ENCODE assay signal across 10 cellular contexts in the genomic region with DNA sequence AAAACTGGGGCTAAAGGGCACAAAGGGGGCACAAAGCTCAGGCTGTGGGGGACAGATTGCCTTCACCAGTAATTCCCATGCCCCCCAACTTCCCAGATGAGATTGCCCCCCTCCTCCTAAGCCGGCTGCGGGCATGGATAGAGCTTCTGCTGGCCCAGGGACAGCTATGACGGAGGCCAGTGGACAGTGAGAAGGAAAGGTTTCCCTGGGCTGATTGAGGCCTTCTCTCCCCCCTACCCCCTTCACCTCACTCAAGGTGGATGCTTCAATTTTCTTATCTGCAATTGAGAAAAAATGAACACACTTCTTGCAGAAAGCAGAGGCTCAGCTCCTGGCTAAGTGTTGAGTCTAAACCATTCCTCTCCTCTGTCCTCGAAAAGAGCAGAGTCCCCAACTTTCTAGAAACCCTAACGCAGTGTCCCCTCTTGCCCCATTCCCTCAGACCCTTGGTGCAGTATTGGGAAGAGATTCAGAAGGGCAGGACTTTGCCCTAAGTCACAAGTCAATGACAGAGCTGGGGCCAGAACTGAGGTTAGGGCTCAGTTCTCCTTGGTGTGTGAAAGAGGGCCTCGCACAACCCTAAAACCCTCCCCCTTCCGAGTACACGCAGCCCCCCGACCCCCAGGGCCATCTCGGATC. TPM values are rescaled to one million over a fixed set of nuclear protein-coding genes. Genes with fewer than 3 reads are reported as not detected.
DNase-seq lines count a peak whose midpoint lies in the region; ATAC-seq and TF ChIP-seq lines count a peak whose summit lies in the region.
"Had no signal": no experiment of that assay in that cellular context is flagged by ENCODE, and none has a peak within 500 bp of the region (broad histone marks: within the 10 kb centered on the region; RNA-seq: fewer than 3 reads in every experiment).

No MANE protein-coding gene starts in this region.

- peak overlapping the region; percentile 96 for H3K27ac ChIP-seq in mammary epithelial cell (ENCODE audit: insufficient read depth, low read depth, low read length)
- H3K27ac ChIP-seq in right lobe of liver: peak overlapping the region; percentile 91 to 99 (median 97)
- H3K27ac ChIP-seq in tibial nerve: peak overlapping the region; percentile 90 to 98 (median 94)

- H3K4me3 Mint-ChIP-seq in activated CD4-positive, alpha-beta T cell treated with anti-CD3 and anti-CD28 coated beads, Interleukin-2, amount 10 ng/mL, durations not matched to agents 7 days and 5 days: peak overlapping the region; percentile 72

- H3K79me2 ChIP-seq in mammary epithelial cell (ENCODE audit: insufficient read depth, low read length): peaks cover 58% of the 10 kb centered on the region

- POLR2A ChIA-PET in activated CD4-positive, alpha-beta T cell treated with anti-CD3 and anti-CD28 coated beads, Interleukin-2, amount 10 ng/mL, durations not matched to agents 7 days and 5 days (lab: Charles Lee): no interaction called here

- no peaks in the 10 kb centered on the region for H3K27me3 Mint-ChIP-seq in activated CD4-positive, alpha-beta T cell treated with anti-CD3 and anti-CD28 coated beads, Interleukin-2, amount 10 ng/mL, durations not matched to agents 7 days and 5 days

- H3K36me3 ChIP-seq in mammary epithelial cell (ENCODE audit: insufficient read depth, low read length): peaks cover 5% of the 10 kb centered on the region
- no peaks in the 10 kb centered on the region for H3K36me3 ChIP-seq in right lobe of liver
- H3K36me3 ChIP-seq in tibial nerve: no peaks in the 10 kb centered on the region

- peak overlapping the region; percentile 93 for H3K4me2 ChIP-seq in mammary epithelial cell (ENCODE audit: insufficient read depth, low read depth, low read length)

- H3K27me3 ChIP-seq in mammary epithelial cell (ENCODE audit: insufficient read depth, low read length): no peaks in the 10 kb centered on the region
- no peaks in the 10 kb centered on the region for H3K27me3 ChIP-seq in right lobe of liver
- H3K27me3 ChIP-seq in tibial nerve: no peaks in the 10 kb centered on the region

- BruUV-seq in mammary epithelial cell (replicated peaks; lab: Mats Ljungman, UMichigan): no TSS peak

- intact Hi-C loops in mammary epithelial cell (cut with micrococcal nuclease): loop anchor here (1.0 kb wide), 2 partner anchors 11 kb away; no protein-coding TSS in a partner anchor
- intact Hi-C loops in right lobe of liver (cut with DNase I): no loop called here

- in situ Hi-C loops in mammary epithelial cell (cut with MboI; ENCODE audit: low sequenced_read_pairs in 2 of 2): no loop called here

- peak in 3 of 4 donors; percentile 8 to 22 (median 17) for ATAC-seq in right lobe of liver
- ATAC-seq in HG03196 (IDR thresholded peaks at IDR 0.05; ENCODE audit: unreplicated experiment): no peak
- ATAC-seq in GM19023 (IDR thresholded peaks at IDR 0.05; ENCODE audit: unreplicated experiment): no peak

- H3K9me3 Mint-ChIP-seq in activated CD4-positive, alpha-beta T cell treated with anti-CD3 and anti-CD28 coated beads, Interleukin-2, amount 10 ng/mL, durations not matched to agents 7 days and 5 days: no peaks in the 10 kb centered on the region

- CTCF ChIA-PET in activated CD4-positive, alpha-beta T cell treated with anti-CD3 and anti-CD28 coated beads, Interleukin-2, amount 10 ng/mL, durations not matched to agents 7 days and 5 days (lab: Charles Lee): interaction anchor here (0.8 to 4.6 kb wide), 9 partner anchors 10 to 89 kb away, joined by 3 to 19 read pairs (median 5); partner anchors contain the start of gene SYS1
- CTCF ChIA-PET in mammary epithelial cell (lab: Charles Lee; ENCODE audit: low non-redundant PET): no interaction called here

- WGBS in mammary epithelial cell (ENCODE audit: low coverage, missing lambda C conversion rate): 0% methylated on average over 4 of the region's 10 CpGs
- WGBS in right lobe of liver (ENCODE audit: insufficient coverage, low coverage, low lambda C conversion rate, missing lambda C conversion rate): 5% methylated on average over 5 of the region's 10 CpGs
- WGBS in tibial nerve, 2 donors: 19 to 32% methylated on average over 6 of the region's 10 CpGs

- H4K20me1 ChIP-seq in mammary epithelial cell (ENCODE audit: insufficient read depth, low read length): no peaks in the 10 kb centered on the region

- peaks cover 41% of the 10 kb centered on the region for H3K4me1 ChIP-seq in mammary epithelial cell (ENCODE audit: insufficient read depth, low read length)
- H3K4me1 ChIP-seq in right lobe of liver: peaks cover 0 to 16% (median 0%) of the 10 kb centered on the region in 4 donors
- H3K4me1 ChIP-seq in tibial nerve: peaks cover 0 to 61% (median 45%) of the 10 kb centered on the region in 4 donors

- no peaks in the 10 kb centered on the region for H3K9me3 ChIP-seq in mammary epithelial cell (replicated peaks; ENCODE audit: insufficient read depth, low read length)
- no peaks in the 10 kb centered on the region for H3K9me3 ChIP-seq in right lobe of liver
- no peaks in the 10 kb centered on the region for H3K9me3 ChIP-seq in tibial nerve

- TF ChIP-seq POLR2A in right lobe of liver (IDR thresholded peaks at IDR 0.05): no peak
- no peak for TF ChIP-seq POLR2A in tibial nerve (IDR thresholded peaks at IDR 0.05)

- H3K9ac ChIP-seq in mammary epithelial cell (ENCODE audit: insufficient read depth, low read length): peak overlapping the region; percentile 99

- dilution Hi-C loops in mammary epithelial cell (cut with HindIII; ENCODE audit: low sequenced_read_pairs): no loop called here

- TF ChIP-seq EP300 in tibial nerve (IDR thresholded peaks at IDR 0.05): no peak

- H3K4me3 ChIP-seq in mammary epithelial cell (replicated peaks in 1 of 3; ENCODE audit: insufficient read depth in 1 of 3, low read depth in 2 of 3, low read length in 3 of 3) (peak overlapping the region; percentile 75 to 87 (median 82)), right lobe of liver (peak overlapping the region; percentile 78 to 90 (median 84)), tibial nerve (peak overlapping the region; percentile 58 to 79 (median 70))

- H3K36me3 Mint-ChIP-seq in activated CD4-positive, alpha-beta T cell treated with anti-CD3 and anti-CD28 coated beads, Interleukin-2, amount 10 ng/mL, durations not matched to agents 7 days and 5 days (ENCODE audit: low read depth): no peaks in the 10 kb centered on the region

- peaks cover 27% of the 10 kb centered on the region for H3K4me1 Mint-ChIP-seq in activated CD4-positive, alpha-beta T cell treated with anti-CD3 and anti-CD28 coated beads, Interleukin-2, amount 10 ng/mL, durations not matched to agents 7 days and 5 days

- H3K27ac Mint-ChIP-seq in activated CD4-positive, alpha-beta T cell treated with anti-CD3 and anti-CD28 coated beads, Interleukin-2, amount 10 ng/mL, durations not matched to agents 7 days and 5 days: peak overlapping the region; percentile 76

- no peak overlapping the region for H2AFZ ChIP-seq in mammary epithelial cell (ENCODE audit: low read depth, low read length)

- TF ChIP-seq CTCF in mammary epithelial cell (conservative IDR thresholded peaks at IDR 0.05 in 1 of 2, IDR thresholded peaks at IDR 0.05 in 1 of 2; ENCODE audit: extremely low read depth in 1 of 2, insufficient read depth in 1 of 2, low read depth in 1 of 2, low read length in 2 of 2): no peak
- TF ChIP-seq CTCF in right lobe of liver (IDR thresholded peaks at IDR 0.05): no peak
- TF ChIP-seq CTCF in tibial nerve (IDR thresholded peaks at IDR 0.05): no peak

- no peak for DNase-seq in activated CD4-positive, alpha-beta T cell treated with anti-CD3 and anti-CD28 coated beads, Interleukin-2, amount 10 ng/mL, durations not matched to agents 7 days and 5 days
- no peak for DNase-seq in activated CD4-positive, alpha-beta T cell treated with anti-CD3 and anti-CD28 coated beads for 4 hours
- DNase-seq in mammary epithelial cell (no peak), right lobe of liver (no peak), tibial nerve (ENCODE audit: low spot score in 2 of 2) (no peak), HPDE6-E6E7 (ENCODE audit: extremely low spot score) (no peak)

RNA-seq across cellular contexts. Expression of gene SDC4, which starts 0.8 kb away (rescaled TPM):
- 1 to 10 TPM; 7.5 to 8.1 TPM for total RNA-seq in activated CD4-positive, alpha-beta T cell treated with anti-CD3 and anti-CD28 coated beads, Interleukin-2, amount 10 ng/mL, durations not matched to agents 7 days and 5 days
- total RNA-seq in mammary epithelial cell: 100 to 1,000 TPM; 276 to 550 TPM
- 135 TPM for polyA plus RNA-seq in mammary epithelial cell
- 326 TPM for polyA minus RNA-seq in mammary epithelial cell
- total RNA-seq in right lobe of liver: 100 to 1,000 TPM in 4 of 6 experiments, 10 to 100 TPM in 2; 84.3 to 373 (median 116) TPM
- 10 to 100 TPM; 41.2 to 72.5 (median 63.4) TPM for total RNA-seq in tibial nerve

RNA-seq across cellular contexts. Expression of gene SYS1, which starts 15.5 kb away (rescaled TPM):
- 10 to 100 TPM; 23.9 to 25.6 TPM for total RNA-seq in activated CD4-positive, alpha-beta T cell treated with anti-CD3 and anti-CD28 coated beads, Interleukin-2, amount 10 ng/mL, durations not matched to agents 7 days and 5 days
- total RNA-seq in mammary epithelial cell (10 to 100 TPM; 20.9 to 25.0 TPM), right lobe of liver (10 to 100 TPM; 16.6 to 26.2 (median 20.8) TPM), tibial nerve (10 to 100 TPM; 19.2 to 35.6 (median 25.2) TPM)
- polyA plus RNA-seq in mammary epithelial cell: 35.1 TPM
- 40.9 TPM for polyA minus RNA-seq in mammary epithelial cell

RNA-seq across cellular contexts. Expression of gene TP53TG5, which starts 30.7 kb away (rescaled TPM):
- total RNA-seq in activated CD4-positive, alpha-beta T cell treated with anti-CD3 and anti-CD28 coated beads, Interleukin-2, amount 10 ng/mL, durations not matched to agents 7 days and 5 days: not detected
- not detected for total RNA-seq in mammary epithelial cell
- not detected for polyA plus RNA-seq in mammary epithelial cell
- not detected for polyA minus RNA-seq in mammary epithelial cell
- not detected for total RNA-seq in right lobe of liver
- total RNA-seq in tibial nerve: not detected
- total RNA-seq: Daoy, RPMI7951 had no signal

RNA-seq across cellular contexts. Expression of gene MATN4, which starts 39.3 kb away (rescaled TPM):
- total RNA-seq in activated CD4-positive, alpha-beta T cell treated with anti-CD3 and anti-CD28 coated beads, Interleukin-2, amount 10 ng/mL, durations not matched to agents 7 days and 5 days: under 1 TPM; 0.17 to 0.25 TPM
- under 1 TPM in 1 of 2 donors, not detected in 1; 0.24 TPM for total RNA-seq in mammary epithelial cell
- polyA plus RNA-seq in mammary epithelial cell: 0.06 TPM
- not detected for polyA minus RNA-seq in mammary epithelial cell
- not detected for total RNA-seq in right lobe of liver
- total RNA-seq in tibial nerve: not detected
- total RNA-seq: Daoy, RPMI7951 had no signal

RNA-seq across cellular contexts. Expression of gene RBPJL, which starts 40.8 kb away (rescaled TPM):
- not detected for total RNA-seq in activated CD4-positive, alpha-beta T cell treated with anti-CD3 and anti-CD28 coated beads, Interleukin-2, amount 10 ng/mL, durations not matched to agents 7 days and 5 days
- total RNA-seq in mammary epithelial cell (not detected), right lobe of liver (not detected), tibial nerve (under 1 TPM in 1 of 4 donors, not detected in 3; 0.44 TPM)
- polyA plus RNA-seq in mammary epithelial cell: not detected
- polyA minus RNA-seq in mammary epithelial cell: not detected
- total RNA-seq: Daoy, RPMI7951 had no signal

Comparison
In these comparisons a context has a peak if more than half of its experiments do, and no peak if none do; other contexts are left out.
1. ATAC-seq: peak in right lobe of liver (3 of 4); none in HG03196 (single experiment) and GM19023 (single experiment).
2. RNA of gene SDC4, which starts 0.8 kb away (total RNA-seq): 276 to 550 TPM in mammary epithelial cell, 84.3 to 373 TPM in right lobe of liver and 41.2 to 72.5 TPM in tibial nerve; 7.5 to 8.1 TPM in activated CD4-positive, alpha-beta T cell treated with anti-CD3 and anti-CD28 coated beads, Interleukin-2, amount 10 ng/mL, durations not matched to agents 7 days and 5 days; every median in the first group is over 4 times any median in the second.
3. Peak in every context shown above with its lines, with median percentiles within 50 percentile points of each other: H3K27ac ChIP-seq and H3K4me3 ChIP-seq.